In genomic region chr21:34885125-34885524, GRCh38 we compare ENCODE assay signal across 8 cellular contexts.
DNase-seq lines count a peak whose midpoint lies in the region; ATAC-seq and TF ChIP-seq lines count a peak whose summit lies in the region.

No MANE protein-coding gene starts in this region.

- H3K36me3 ChIP-seq in subcutaneous abdominal adipose tissue (ENCODE audit: control insufficient read depth in 5 of 5, insufficient read depth in 5 of 5, low read length in 5 of 5), result peaks cover 0 to 4% (median 3%) of the 10 kb centered on the region in 5 donors

- ATAC-seq in HG03097 (IDR thresholded peaks at IDR 0.05; ENCODE audit: low FRiP score, unreplicated experiment), result no peak

- peak overlapping the region; percentile 97 for H3K27ac ChIP-seq in subcutaneous abdominal adipose tissue (ENCODE audit: low read depth, low read length)

- H3K4me1 ChIP-seq in subcutaneous abdominal adipose tissue (ENCODE audit: control insufficient read depth in 5 of 5, insufficient read depth in 5 of 5, low read length in 5 of 5), result peaks cover 1 to 58% (median 45%) of the 10 kb centered on the region in 5 donors

- H3K4me3 ChIP-seq in WI38 (ENCODE audit: low read depth, low read length) (peak overlapping the region; percentile 67), subcutaneous abdominal adipose tissue (ENCODE audit: low read depth in 1 of 5, low read length in 5 of 5) (peak overlapping the region; percentile 83 to 96 (median 91))

- H3K9me3 ChIP-seq in subcutaneous abdominal adipose tissue (ENCODE audit: control insufficient read depth in 5 of 5, low read length in 5 of 5), result no peaks in the 10 kb centered on the region

- DNase-seq in activated CD8-positive, alpha-beta memory T cell treated with anti-CD3 and anti-CD28 coated beads for 24 hours, result peak; percentile 50
- no peak for DNase-seq in activated CD8-positive, alpha-beta memory T cell treated with anti-CD3 and anti-CD28 coated beads, Interleukin-2, amount 50 U/mL, for 4 hours
- peak; percentile 35 for DNase-seq in glomerular visceral epithelial cell (ENCODE audit: extremely low spot score)
- DNase-seq in AG08396 (ENCODE audit: low spot score), result no peak
- no peak for DNase-seq in mesenteric fat pad (ENCODE audit: low spot score)

- no peak for TF ChIP-seq CTCF in WI38 (IDR thresholded peaks at IDR 0.05; ENCODE audit: low read depth, low read length)

- H3K27me3 ChIP-seq in subcutaneous abdominal adipose tissue (ENCODE audit: control insufficient read depth in 5 of 5, insufficient read depth in 4 of 5, low read length in 5 of 5), result peaks cover 0 to 4% (median 0%) of the 10 kb centered on the region in 5 donors

- peak overlapping the region; percentile 76 to 98 (median 93) for H3K9ac ChIP-seq in subcutaneous abdominal adipose tissue (ENCODE audit: low read length in 5 of 5)

Comparison
In these comparisons a context has a peak if more than half of its experiments do, and no peak if none do; other contexts are left out.
1. DNase-seq: peak in activated CD8-positive, alpha-beta memory T cell treated with anti-CD3 and anti-CD28 coated beads for 24 hours (single experiment) and glomerular visceral epithelial cell (single experiment); none in activated CD8-positive, alpha-beta memory T cell treated with anti-CD3 and anti-CD28 coated beads, Interleukin-2, amount 50 U/mL, for 4 hours (single experiment), AG08396 (single experiment) and mesenteric fat pad (single experiment).